In the genomic region with DNA sequence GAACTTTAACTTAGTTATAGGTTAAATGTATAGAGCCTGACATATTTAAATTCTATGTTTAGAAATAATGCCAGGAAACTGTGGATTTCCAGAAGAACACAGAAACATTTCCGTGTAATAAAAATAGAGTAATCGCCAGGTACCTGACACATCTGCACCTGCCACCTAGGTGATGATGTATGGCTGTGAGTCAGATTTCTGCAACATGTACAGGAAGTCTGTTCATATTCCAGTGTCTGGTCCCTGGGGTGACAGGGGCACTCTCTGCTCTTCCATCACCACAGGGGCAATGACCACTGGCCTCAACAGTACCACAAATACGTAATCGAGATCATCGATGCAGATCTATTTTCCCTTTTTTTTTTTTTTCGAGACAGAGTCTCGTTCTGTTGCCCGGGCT, we compare ENCODE assay signal across 15 cellular contexts.
DNase-seq lines count a peak whose midpoint lies in the region; ATAC-seq and TF ChIP-seq lines count a peak whose summit lies in the region.
"Had no signal": no experiment of that assay in that cellular context is flagged by ENCODE, and none has a peak within 500 bp of the region (broad histone marks: within the 10 kb centered on the region; RNA-seq: fewer than 3 reads in every experiment).

No MANE protein-coding gene starts in this region.

- no peak overlapping the region for H3K4me3 ChIP-seq in mammary epithelial cell (replicated peaks in 1 of 3; ENCODE audit: insufficient read depth in 1 of 3, low read depth in 2 of 3, low read length in 3 of 3)
- H3K4me3 ChIP-seq: A549, MG63, SJSA1 had no signal

- no peak overlapping the region for H3K27ac Mint-ChIP-seq in MCF 10A (ENCODE audit: low read depth, unreplicated experiment)

- no peak overlapping the region for H3K27ac ChIP-seq in mammary epithelial cell (ENCODE audit: insufficient read depth, low read depth, low read length)
- no peak overlapping the region for H3K27ac ChIP-seq in RWPE1
- H3K27ac ChIP-seq: A549, SJSA1 had no signal

- BruUV-seq in MCF 10A (replicated peaks; lab: Mats Ljungman, UMichigan) (no TSS peak), mammary epithelial cell (replicated peaks; lab: Mats Ljungman, UMichigan) (no TSS peak)

- WGBS in mammary epithelial cell (ENCODE audit: low coverage, missing lambda C conversion rate): 95% methylated on average over 7 of the region's 8 CpGs

- H3K9ac ChIP-seq in mammary epithelial cell (ENCODE audit: insufficient read depth, low read length): no peak overlapping the region

- TF ChIP-seq CTCF in MCF 10A (IDR thresholded peaks at IDR 0.05; ENCODE audit: unreplicated experiment): no peak
- no peak for TF ChIP-seq CTCF in mammary epithelial cell (conservative IDR thresholded peaks at IDR 0.05 in 1 of 2, IDR thresholded peaks at IDR 0.05 in 1 of 2; ENCODE audit: extremely low read depth in 1 of 2, insufficient read depth in 1 of 2, low read depth in 1 of 2, low read length in 2 of 2)
- TF ChIP-seq CTCF in RWPE1 (conservative IDR thresholded peaks at IDR 0.05; ENCODE audit: low read depth): no peak

- peaks cover 3% of the 10 kb centered on the region for H3K36me3 Mint-ChIP-seq in MCF 10A (ENCODE audit: insufficient read depth, unreplicated experiment)

- no peaks in the 10 kb centered on the region for H3K9me3 ChIP-seq in mammary epithelial cell (replicated peaks; ENCODE audit: insufficient read depth, low read length)
- H3K9me3 ChIP-seq: A549, MG63, SJSA1 had no signal

- intact Hi-C loops in MCF 10A (cut with micrococcal nuclease) (no loop called here), mammary epithelial cell (cut with micrococcal nuclease) (no loop called here), left colon (cut with DNase I, micrococcal nuclease) (no loop called here)

- H3K27me3 ChIP-seq in mammary epithelial cell (ENCODE audit: insufficient read depth, low read length): no peaks in the 10 kb centered on the region
- H3K27me3 ChIP-seq: MG63, SJSA1 had no signal

- CTCF ChIA-PET in MCF 10A (lab: Yijun Ruan, JAX): interaction anchor here (0.6 kb wide), 1 partner anchor 24 kb away, joined by 3 read pairs; no protein-coding TSS in a partner anchor
- CTCF ChIA-PET in mammary epithelial cell (lab: Charles Lee; ENCODE audit: low non-redundant PET): interaction anchor here (0.6 kb wide), 1 partner anchor 15 kb away, joined by 5 read pairs; no protein-coding TSS in a partner anchor
- CTCF ChIA-PET in RWPE1 (lab: Yijun Ruan, JAX): interaction anchor here (0.6 kb wide), 1 partner anchor 182 kb away, joined by 3 read pairs; no protein-coding TSS in a partner anchor

- POLR2A ChIA-PET in MCF 10A (lab: Yijun Ruan, JAX): interaction anchor here (1.0 kb wide), 1 partner anchor 9 kb away, joined by 6 read pairs; no protein-coding TSS in a partner anchor
- POLR2A ChIA-PET in RWPE1 (lab: Yijun Ruan, JAX; ENCODE audit: low non-redundant PET): no interaction called here

- H3K4me1 Mint-ChIP-seq in MCF 10A (ENCODE audit: insufficient read depth, unreplicated experiment): peaks cover 17% of the 10 kb centered on the region

- dilution Hi-C loops in mammary epithelial cell (cut with HindIII; ENCODE audit: low sequenced_read_pairs): no loop called here

- no peaks in the 10 kb centered on the region for H3K27me3 Mint-ChIP-seq in MCF 10A (ENCODE audit: insufficient read depth, unreplicated experiment)

- no peak overlapping the region for H3K4me2 ChIP-seq in mammary epithelial cell (ENCODE audit: insufficient read depth, low read depth, low read length)
- H3K4me2 ChIP-seq: A549 had no signal

- DNase-seq in MCF 10A (ENCODE audit: unreplicated experiment) (peak; percentile 53), mammary epithelial cell (no peak), RWPE1 (ENCODE audit: low spot score) (peak; percentile 44), left colon (no peak), T1000 (lab: John Stamatoyannopoulos, UW) (no peak), iPS-NIHi7 (ENCODE audit: extremely low spot score) (no peak), NCI-H82 treated with DMSO at 0.1 percent for 48 hours (lab: John Stamatoyannopoulos, UW; ENCODE audit: unreplicated experiment) (no peak), NCI-H446 (lab: John Stamatoyannopoulos, UW) (no peak)
- DNase-seq: C1 segment of cervical spinal cord, NCI-H1092 treated with DMSO at 0.1 percent for 48 hours, NCI-H1930, NCI-H2171 treated with DMSO at 0.1 percent for 48 hours had no signal

- peak; percentile 94 for ATAC-seq in left colon
- ATAC-seq: A549 had no signal

- no peaks in the 10 kb centered on the region for H4K20me1 ChIP-seq in mammary epithelial cell (ENCODE audit: insufficient read depth, low read length)

- no peaks in the 10 kb centered on the region for H3K79me2 ChIP-seq in mammary epithelial cell (ENCODE audit: insufficient read depth, low read length)

- no peak overlapping the region for H2AFZ ChIP-seq in mammary epithelial cell (ENCODE audit: low read depth, low read length)

- H3K9me3 Mint-ChIP-seq in MCF 10A (ENCODE audit: unreplicated experiment): no peaks in the 10 kb centered on the region

- no peaks in the 10 kb centered on the region for H3K4me1 ChIP-seq in mammary epithelial cell (ENCODE audit: insufficient read depth, low read length)

- in situ Hi-C loops in mammary epithelial cell (cut with MboI; ENCODE audit: low sequenced_read_pairs in 2 of 2): no loop called here

- no peak overlapping the region for H3K4me3 Mint-ChIP-seq in MCF 10A (ENCODE audit: unreplicated experiment)

- H3K36me3 ChIP-seq in mammary epithelial cell (ENCODE audit: insufficient read depth, low read length): no peaks in the 10 kb centered on the region
- H3K36me3 ChIP-seq: MG63, SJSA1 had no signal

Comparison
In these comparisons a context has a peak if more than half of its experiments do, and no peak if none do; other contexts are left out.
1. DNase-seq: peak in MCF 10A (single experiment) and RWPE1 (single experiment); none in mammary epithelial cell (single experiment), left colon (0 of 2), T1000 (single experiment), iPS-NIHi7 (single experiment), NCI-H82 treated with DMSO at 0.1 percent for 48 hours (single experiment) and NCI-H446 (0 of 2).